In genomic region chr9:68999393-69000105, GRCh38 we compare ENCODE assay signal across 8 cellular contexts. TPM values are rescaled to one million over a fixed set of nuclear protein-coding genes. Genes with fewer than 3 reads are reported as not detected.
DNase-seq lines count a peak whose midpoint lies in the region; ATAC-seq and TF ChIP-seq lines count a peak whose summit lies in the region.

No MANE protein-coding gene starts in this region.

- CTCF ChIA-PET in BJ (lab: Yijun Ruan, JAX) = interaction anchor here (0.6 to 2.1 kb wide), 19 partner anchors 9 to 656 kb away, joined by 3 to 13 read pairs (median 4); partner anchors contain the start of gene FXN

- peaks cover 8% of the 10 kb centered on the region for H3K36me3 Mint-ChIP-seq in activated CD4-positive, alpha-beta T cell treated with anti-CD3 and anti-CD28 coated beads, Interleukin-2, amount 10 ng/mL, durations not matched to agents 24 days and 14 days (ENCODE audit: low read depth)

- no peaks in the 10 kb centered on the region for H3K9me3 ChIP-seq in liver (ENCODE audit: control insufficient read depth in 4 of 4, low read length in 3 of 4)

- H3K36me3 ChIP-seq in BJ (ENCODE audit: control insufficient read depth, insufficient read depth, low read length) (no peaks in the 10 kb centered on the region), liver (ENCODE audit: control insufficient read depth in 4 of 4, insufficient read depth in 3 of 4, low read depth in 1 of 4, low read length in 3 of 4) (no peaks in the 10 kb centered on the region)

- POLR2A ChIA-PET in BJ (lab: Charles Lee) = no interaction called here

- intact Hi-C loops in activated CD4-positive, alpha-beta T cell treated with anti-CD3 and anti-CD28 coated beads, Interleukin-2, amount 10 ng/mL, durations not matched to agents 24 days and 14 days (cut with micrococcal nuclease) = loop anchor here (1.0 to 10.0 kb wide), 8 partner anchors 25 to 415 kb away; a partner anchor contains a TSS

- peaks cover 2% of the 10 kb centered on the region for H3K27me3 Mint-ChIP-seq in activated CD4-positive, alpha-beta T cell treated with anti-CD3 and anti-CD28 coated beads, Interleukin-2, amount 10 ng/mL, durations not matched to agents 24 days and 14 days

- H3K9me3 Mint-ChIP-seq in activated CD4-positive, alpha-beta T cell treated with anti-CD3 and anti-CD28 coated beads, Interleukin-2, amount 10 ng/mL, durations not matched to agents 24 days and 14 days = no peaks in the 10 kb centered on the region

- TF ChIP-seq CTCF in BJ (IDR thresholded peaks at IDR 0.05; ENCODE audit: insufficient read depth, low read depth, low read length) (peak; percentile 87), liver (IDR thresholded peaks at IDR 0.05; ENCODE audit: low read depth, low read length, missing input control) (peak; percentile 78)

- H3K9ac ChIP-seq in liver (ENCODE audit: low read depth in 1 of 2, low read length in 2 of 2) = no peak overlapping the region

- H3K4me1 ChIP-seq in liver (ENCODE audit: control insufficient read depth in 4 of 4, insufficient read depth in 4 of 4, low read length in 3 of 4) = peaks cover 0 to 6% (median 0%) of the 10 kb centered on the region in 4 donors

- H3K27me3 ChIP-seq in BJ (ENCODE audit: control insufficient read depth, insufficient read depth, low read length) = peaks cover 4% of the 10 kb centered on the region; the same call in 1 of the 2 replicates
- peaks cover 0 to 3% (median under 1%) of the 10 kb centered on the region in 4 donors for H3K27me3 ChIP-seq in liver (ENCODE audit: control insufficient read depth in 4 of 4, insufficient read depth in 4 of 4, low read length in 3 of 4)

- no peak overlapping the region for H3K4me3 Mint-ChIP-seq in activated CD4-positive, alpha-beta T cell treated with anti-CD3 and anti-CD28 coated beads, Interleukin-2, amount 10 ng/mL, durations not matched to agents 24 days and 14 days

- TF ChIP-seq RAD21 in liver (IDR thresholded peaks at IDR 0.05) = peak; percentile 92 to 95

- H3K27ac ChIP-seq in liver (ENCODE audit: low read depth in 1 of 2, low read length in 2 of 2) = no peak overlapping the region

- peak overlapping the region; percentile 26 for H3K27ac Mint-ChIP-seq in activated CD4-positive, alpha-beta T cell treated with anti-CD3 and anti-CD28 coated beads, Interleukin-2, amount 10 ng/mL, durations not matched to agents 24 days and 14 days

- H3K4me1 Mint-ChIP-seq in activated CD4-positive, alpha-beta T cell treated with anti-CD3 and anti-CD28 coated beads, Interleukin-2, amount 10 ng/mL, durations not matched to agents 24 days and 14 days = peaks cover 34% of the 10 kb centered on the region

- peak; percentile 79 for ATAC-seq in GM19023 (IDR thresholded peaks at IDR 0.05; ENCODE audit: unreplicated experiment)
- peak; percentile 77 for ATAC-seq in HG03159 (IDR thresholded peaks at IDR 0.05; ENCODE audit: unreplicated experiment)

- no peak overlapping the region for H3K4me3 ChIP-seq in BJ (ENCODE audit: low read depth, low read length)
- no peak overlapping the region for H3K4me3 ChIP-seq in liver (ENCODE audit: low read depth in 1 of 3, low read length in 3 of 3)

- WGBS in liver = 34% methylated on average over 10 of the region's 10 CpGs

- DNase-seq in BJ (ENCODE audit: low read depth) (peak; percentile 8), NCI-H446 treated with DMSO at 0.1 percent for 48 hours (lab: John Stamatoyannopoulos, UW) (peak; percentile 20), dedifferentiated amniotic fluid mesenchymal stem cell (ENCODE audit: extremely low spot score) (peak; percentile 68)
- peak; percentile 93 for DNase-seq in activated CD4-positive, alpha-beta T cell treated with anti-CD3 and anti-CD28 coated beads, Interleukin-2, amount 10 ng/mL, durations not matched to agents 24 days and 14 days
- DNase-seq in stimulated activated CD4-positive, alpha-beta T cell treated with anti-CD3 and anti-CD28 coated beads, TNF-alpha, amount 100 ng/mL, for 48 hours (ENCODE audit: low read depth in 3 of 3) = peak; percentile 39 to 54 (median 51)

TF ChIP-seq in liver, 16 proteins besides CTCF, POLR2A, EP300 and RAD21:
- TF ChIP-seq SP1 (IDR thresholded peaks at IDR 0.05) (no peak), HNF4G (IDR thresholded peaks at IDR 0.05) (no peak), YY1 (IDR thresholded peaks at IDR 0.05) (no peak), JUND (IDR thresholded peaks at IDR 0.05) (no peak), RXRA (IDR thresholded peaks at IDR 0.05) (no peak), HNF4A (conservative IDR thresholded peaks at IDR 0.05) (no peak), NR2F2 (IDR thresholded peaks at IDR 0.05) (no peak), EGR1 (IDR thresholded peaks at IDR 0.05; ENCODE audit: low read depth in 2 of 2) (no peak)
- TF ChIP-seq, protein P1, sequence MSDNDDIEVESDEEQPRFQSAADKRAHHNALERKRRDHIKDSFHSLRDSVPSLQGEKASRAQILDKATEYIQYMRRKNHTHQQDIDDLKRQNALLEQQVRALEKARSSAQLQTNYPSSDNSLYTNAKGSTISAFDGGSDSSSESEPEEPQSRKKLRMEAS (IDR thresholded peaks at IDR 0.05) = no peak

RNA-seq across cellular contexts. Expression of gene PRKACG, which starts 14.4 kb away (rescaled TPM):
- polyA plus RNA-seq in BJ (2011; rRNA removed) (not detected in 2 replicates), liver (not detected)
- polyA minus RNA-seq in BJ (2011; rRNA and poly(A)+ RNA removed) = not detected in 2 replicates
- total RNA-seq in activated CD4-positive, alpha-beta T cell treated with anti-CD3 and anti-CD28 coated beads, Interleukin-2, amount 10 ng/mL, durations not matched to agents 24 days and 14 days = not detected in 2 replicates
- total RNA-seq in liver = not detected

RNA-seq across cellular contexts. Expression of gene FXN, which starts 36.0 kb away (rescaled TPM):
- polyA plus RNA-seq in BJ (2011; rRNA removed) (9.2 and 14.8 TPM in 2 replicates), liver (10 to 100 TPM; 30.5 to 41.7 TPM)
- 4.3 and 4.7 TPM in 2 replicates for polyA minus RNA-seq in BJ (2011; rRNA and poly(A)+ RNA removed)
- total RNA-seq in activated CD4-positive, alpha-beta T cell treated with anti-CD3 and anti-CD28 coated beads, Interleukin-2, amount 10 ng/mL, durations not matched to agents 24 days and 14 days = 45.4 and 47.3 TPM in 2 replicates
- 10 to 100 TPM in 1 of 2 donors, 1 to 10 TPM in 1; 4.7 to 17.2 TPM for total RNA-seq in liver

Comparison
In these comparisons a context has a peak if more than half of its experiments do, and no peak if none do; other contexts are left out.
1. DNase-seq: peak in every context shown above with its lines; median percentile 93 in activated CD4-positive, alpha-beta T cell treated with anti-CD3 and anti-CD28 coated beads, Interleukin-2, amount 10 ng/mL, durations not matched to agents 24 days and 14 days; 68 in dedifferentiated amniotic fluid mesenchymal stem cell; 51 in stimulated activated CD4-positive, alpha-beta T cell treated with anti-CD3 and anti-CD28 coated beads, TNF-alpha, amount 100 ng/mL, for 48 hours; 20 in NCI-H446 treated with DMSO at 0.1 percent for 48 hours; 8 in BJ.